ENCODE assay signal across 1 cellular context in the genomic region with DNA sequence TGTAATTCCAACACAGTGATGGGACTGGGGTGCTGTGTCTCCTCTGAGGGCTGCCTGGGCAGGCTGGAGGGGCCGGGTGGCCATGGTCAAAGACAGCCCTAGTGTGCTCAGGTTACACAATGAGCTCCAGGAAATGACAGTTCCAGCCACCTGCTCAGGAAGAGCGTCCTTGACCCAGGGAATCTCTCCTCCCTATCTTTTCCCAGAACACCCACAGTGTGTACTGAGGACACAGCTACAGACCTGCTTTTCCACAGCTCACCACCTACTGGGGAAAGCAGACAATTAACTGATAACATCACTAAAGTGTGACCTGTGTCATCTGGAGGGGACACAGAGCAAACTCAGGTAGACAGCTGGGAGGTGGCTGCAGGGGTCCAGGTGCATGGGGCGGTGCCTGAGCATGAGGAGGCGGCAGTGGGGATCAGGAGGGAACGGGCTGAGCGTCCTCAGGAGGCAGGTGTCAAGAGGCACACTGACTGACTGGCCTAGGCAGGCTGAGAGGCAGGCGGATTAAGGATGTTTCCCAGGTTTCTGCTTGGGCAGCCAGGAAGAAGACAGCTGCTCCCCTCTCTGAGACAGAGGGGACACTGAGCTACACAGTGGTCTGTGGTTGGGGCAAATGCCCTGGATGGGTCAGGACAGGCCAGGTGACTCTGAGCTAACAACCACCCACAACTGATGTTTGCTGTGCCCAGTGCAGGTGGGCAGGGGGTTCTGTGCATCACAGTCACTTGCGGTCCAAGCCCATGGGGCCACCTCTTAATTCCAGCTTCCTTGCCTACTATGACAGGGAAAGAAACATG.
TF ChIP-seq lines count a peak whose summit lies in the region.

No MANE protein-coding gene starts in this region.

TF ChIP-seq in HepG2, 621 proteins besides CTCF, POLR2A, EP300 and RAD21 (continued from another document and continues in another):
- TF ChIP-seq, protein P1, sequence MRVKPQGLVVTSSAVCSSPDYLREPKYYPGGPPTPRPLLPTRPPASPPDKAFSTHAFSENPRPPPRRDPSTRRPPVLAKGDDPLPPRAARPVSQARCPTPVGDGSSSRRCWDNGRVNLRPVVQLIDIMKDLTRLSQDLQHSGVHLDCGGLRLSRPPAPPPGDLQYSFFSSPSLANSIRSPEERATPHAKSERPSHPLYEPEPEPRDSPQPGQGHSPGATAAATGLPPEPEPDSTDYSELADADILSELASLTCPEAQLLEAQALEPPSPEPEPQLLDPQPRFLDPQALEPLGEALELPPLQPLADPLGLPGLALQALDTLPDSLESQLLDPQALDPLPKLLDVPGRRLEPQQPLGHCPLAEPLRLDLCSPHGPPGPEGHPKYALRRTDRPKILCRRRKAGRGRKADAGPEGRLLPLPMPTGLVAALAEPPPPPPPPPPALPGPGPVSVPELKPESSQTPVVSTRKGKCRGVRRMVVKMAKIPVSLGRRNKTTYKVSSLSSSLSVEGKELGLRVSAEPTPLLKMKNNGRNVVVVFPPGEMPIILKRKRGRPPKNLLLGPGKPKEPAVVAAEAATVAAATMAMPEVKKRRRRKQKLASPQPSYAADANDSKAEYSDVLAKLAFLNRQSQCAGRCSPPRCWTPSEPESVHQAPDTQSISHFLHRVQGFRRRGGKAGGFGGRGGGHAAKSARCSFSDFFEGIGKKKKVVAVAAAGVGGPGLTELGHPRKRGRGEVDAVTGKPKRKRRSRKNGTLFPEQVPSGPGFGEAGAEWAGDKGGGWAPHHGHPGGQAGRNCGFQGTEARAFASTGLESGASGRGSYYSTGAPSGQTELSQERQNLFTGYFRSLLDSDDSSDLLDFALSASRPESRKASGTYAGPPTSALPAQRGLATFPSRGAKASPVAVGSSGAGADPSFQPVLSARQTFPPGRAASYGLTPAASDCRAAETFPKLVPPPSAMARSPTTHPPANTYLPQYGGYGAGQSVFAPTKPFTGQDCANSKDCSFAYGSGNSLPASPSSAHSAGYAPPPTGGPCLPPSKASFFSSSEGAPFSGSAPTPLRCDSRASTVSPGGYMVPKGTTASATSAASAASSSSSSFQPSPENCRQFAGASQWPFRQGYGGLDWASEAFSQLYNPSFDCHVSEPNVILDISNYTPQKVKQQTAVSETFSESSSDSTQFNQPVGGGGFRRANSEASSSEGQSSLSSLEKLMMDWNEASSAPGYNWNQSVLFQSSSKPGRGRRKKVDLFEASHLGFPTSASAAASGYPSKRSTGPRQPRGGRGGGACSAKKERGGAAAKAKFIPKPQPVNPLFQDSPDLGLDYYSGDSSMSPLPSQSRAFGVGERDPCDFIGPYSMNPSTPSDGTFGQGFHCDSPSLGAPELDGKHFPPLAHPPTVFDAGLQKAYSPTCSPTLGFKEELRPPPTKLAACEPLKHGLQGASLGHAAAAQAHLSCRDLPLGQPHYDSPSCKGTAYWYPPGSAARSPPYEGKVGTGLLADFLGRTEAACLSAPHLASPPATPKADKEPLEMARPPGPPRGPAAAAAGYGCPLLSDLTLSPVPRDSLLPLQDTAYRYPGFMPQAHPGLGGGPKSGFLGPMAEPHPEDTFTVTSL (CRISPR knock-in tag; IDR thresholded peaks at IDR 0.05; ENCODE audit: borderline replicate concordance) = peak; percentile 91; the same call in 1 of the 2 replicates
- TF ChIP-seq ZNF3 (CRISPR knock-in tag; IDR thresholded peaks at IDR 0.05) = no peak
- no peak for TF ChIP-seq ZNF720 (CRISPR knock-in tag; IDR thresholded peaks at IDR 0.05)
- peak; percentile 99 for TF ChIP-seq TBX2 (CRISPR knock-in tag; IDR thresholded peaks at IDR 0.05; ENCODE audit: borderline replicate concordance)
- TF ChIP-seq, protein P2, sequence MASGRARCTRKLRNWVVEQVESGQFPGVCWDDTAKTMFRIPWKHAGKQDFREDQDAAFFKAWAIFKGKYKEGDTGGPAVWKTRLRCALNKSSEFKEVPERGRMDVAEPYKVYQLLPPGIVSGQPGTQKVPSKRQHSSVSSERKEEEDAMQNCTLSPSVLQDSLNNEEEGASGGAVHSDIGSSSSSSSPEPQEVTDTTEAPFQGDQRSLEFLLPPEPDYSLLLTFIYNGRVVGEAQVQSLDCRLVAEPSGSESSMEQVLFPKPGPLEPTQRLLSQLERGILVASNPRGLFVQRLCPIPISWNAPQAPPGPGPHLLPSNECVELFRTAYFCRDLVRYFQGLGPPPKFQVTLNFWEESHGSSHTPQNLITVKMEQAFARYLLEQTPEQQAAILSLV (CRISPR knock-in tag; IDR thresholded peaks at IDR 0.05; ENCODE audit: borderline replicate concordance) = peak; percentile 30; the same call in 1 of the 2 replicates
- TF ChIP-seq ZNF225 (CRISPR knock-in tag; IDR thresholded peaks at IDR 0.05) = no peak
- TF ChIP-seq KLF6 (CRISPR knock-in tag; IDR thresholded peaks at IDR 0.05) = peak; percentile 71; the same call in 1 of the 2 replicates
- TF ChIP-seq, protein P3, sequence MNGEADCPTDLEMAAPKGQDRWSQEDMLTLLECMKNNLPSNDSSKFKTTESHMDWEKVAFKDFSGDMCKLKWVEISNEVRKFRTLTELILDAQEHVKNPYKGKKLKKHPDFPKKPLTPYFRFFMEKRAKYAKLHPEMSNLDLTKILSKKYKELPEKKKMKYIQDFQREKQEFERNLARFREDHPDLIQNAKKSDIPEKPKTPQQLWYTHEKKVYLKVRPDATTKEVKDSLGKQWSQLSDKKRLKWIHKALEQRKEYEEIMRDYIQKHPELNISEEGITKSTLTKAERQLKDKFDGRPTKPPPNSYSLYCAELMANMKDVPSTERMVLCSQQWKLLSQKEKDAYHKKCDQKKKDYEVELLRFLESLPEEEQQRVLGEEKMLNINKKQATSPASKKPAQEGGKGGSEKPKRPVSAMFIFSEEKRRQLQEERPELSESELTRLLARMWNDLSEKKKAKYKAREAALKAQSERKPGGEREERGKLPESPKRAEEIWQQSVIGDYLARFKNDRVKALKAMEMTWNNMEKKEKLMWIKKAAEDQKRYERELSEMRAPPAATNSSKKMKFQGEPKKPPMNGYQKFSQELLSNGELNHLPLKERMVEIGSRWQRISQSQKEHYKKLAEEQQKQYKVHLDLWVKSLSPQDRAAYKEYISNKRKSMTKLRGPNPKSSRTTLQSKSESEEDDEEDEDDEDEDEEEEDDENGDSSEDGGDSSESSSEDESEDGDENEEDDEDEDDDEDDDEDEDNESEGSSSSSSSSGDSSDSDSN (CRISPR knock-in tag; IDR thresholded peaks at IDR 0.05) = peak; percentile 56; the same call in 1 of the 2 replicates
- TF ChIP-seq XBP1 (CRISPR knock-in tag; IDR thresholded peaks at IDR 0.05) = no peak
- no peak for TF ChIP-seq RFX3 (CRISPR knock-in tag; IDR thresholded peaks at IDR 0.05)
- peak; percentile 61 for TF ChIP-seq STAG1 (CRISPR knock-in tag; IDR thresholded peaks at IDR 0.05)
- peak; percentile 88; the same call in 1 of the 2 replicates for TF ChIP-seq FOXK1 (CRISPR knock-in tag; IDR thresholded peaks at IDR 0.05; ENCODE audit: borderline replicate concordance, low read depth)
- peak; percentile 83 for TF ChIP-seq MXD4 (CRISPR knock-in tag; IDR thresholded peaks at IDR 0.05)
- TF ChIP-seq, protein P4, sequence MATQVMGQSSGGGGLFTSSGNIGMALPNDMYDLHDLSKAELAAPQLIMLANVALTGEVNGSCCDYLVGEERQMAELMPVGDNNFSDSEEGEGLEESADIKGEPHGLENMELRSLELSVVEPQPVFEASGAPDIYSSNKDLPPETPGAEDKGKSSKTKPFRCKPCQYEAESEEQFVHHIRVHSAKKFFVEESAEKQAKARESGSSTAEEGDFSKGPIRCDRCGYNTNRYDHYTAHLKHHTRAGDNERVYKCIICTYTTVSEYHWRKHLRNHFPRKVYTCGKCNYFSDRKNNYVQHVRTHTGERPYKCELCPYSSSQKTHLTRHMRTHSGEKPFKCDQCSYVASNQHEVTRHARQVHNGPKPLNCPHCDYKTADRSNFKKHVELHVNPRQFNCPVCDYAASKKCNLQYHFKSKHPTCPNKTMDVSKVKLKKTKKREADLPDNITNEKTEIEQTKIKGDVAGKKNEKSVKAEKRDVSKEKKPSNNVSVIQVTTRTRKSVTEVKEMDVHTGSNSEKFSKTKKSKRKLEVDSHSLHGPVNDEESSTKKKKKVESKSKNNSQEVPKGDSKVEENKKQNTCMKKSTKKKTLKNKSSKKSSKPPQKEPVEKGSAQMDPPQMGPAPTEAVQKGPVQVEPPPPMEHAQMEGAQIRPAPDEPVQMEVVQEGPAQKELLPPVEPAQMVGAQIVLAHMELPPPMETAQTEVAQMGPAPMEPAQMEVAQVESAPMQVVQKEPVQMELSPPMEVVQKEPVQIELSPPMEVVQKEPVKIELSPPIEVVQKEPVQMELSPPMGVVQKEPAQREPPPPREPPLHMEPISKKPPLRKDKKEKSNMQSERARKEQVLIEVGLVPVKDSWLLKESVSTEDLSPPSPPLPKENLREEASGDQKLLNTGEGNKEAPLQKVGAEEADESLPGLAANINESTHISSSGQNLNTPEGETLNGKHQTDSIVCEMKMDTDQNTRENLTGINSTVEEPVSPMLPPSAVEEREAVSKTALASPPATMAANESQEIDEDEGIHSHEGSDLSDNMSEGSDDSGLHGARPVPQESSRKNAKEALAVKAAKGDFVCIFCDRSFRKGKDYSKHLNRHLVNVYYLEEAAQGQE (IDR thresholded peaks at IDR 0.05; ENCODE audit: borderline replicate concordance in 1 of 2, low read depth in 1 of 2, low read length in 2 of 2) = peak in 1 of 2 experiments; percentile 23; a peak in 1 of 4 replicates
- peak; percentile 69; the same call in 1 of the 2 replicates for TF ChIP-seq ATM (IDR thresholded peaks at IDR 0.05; ENCODE audit: borderline replicate concordance)
- peak; percentile 92 for TF ChIP-seq HNF4A (CRISPR knock-in tag; IDR thresholded peaks at IDR 0.05)
- TF ChIP-seq, protein P5, sequence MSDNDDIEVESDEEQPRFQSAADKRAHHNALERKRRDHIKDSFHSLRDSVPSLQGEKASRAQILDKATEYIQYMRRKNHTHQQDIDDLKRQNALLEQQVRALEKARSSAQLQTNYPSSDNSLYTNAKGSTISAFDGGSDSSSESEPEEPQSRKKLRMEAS (IDR thresholded peaks at IDR 0.05) = peak; percentile 83
- peak; percentile 47; the same call in 1 of the 2 replicates for TF ChIP-seq AHR (CRISPR knock-in tag; IDR thresholded peaks at IDR 0.05)
- peak; percentile 46; the same call in 1 of the 2 replicates for TF ChIP-seq ZNF451 (CRISPR knock-in tag; IDR thresholded peaks at IDR 0.05)
- peak; percentile 91 for TF ChIP-seq ZMYM4 (CRISPR knock-in tag; IDR thresholded peaks at IDR 0.05)
- TF ChIP-seq KAT7 (CRISPR knock-in tag; IDR thresholded peaks at IDR 0.05; ENCODE audit: borderline replicate concordance) = peak; percentile 69; the same call in 1 of the 2 replicates
- no peak for TF ChIP-seq ARNT (IDR thresholded peaks at IDR 0.05)
- TF ChIP-seq, protein P6, sequence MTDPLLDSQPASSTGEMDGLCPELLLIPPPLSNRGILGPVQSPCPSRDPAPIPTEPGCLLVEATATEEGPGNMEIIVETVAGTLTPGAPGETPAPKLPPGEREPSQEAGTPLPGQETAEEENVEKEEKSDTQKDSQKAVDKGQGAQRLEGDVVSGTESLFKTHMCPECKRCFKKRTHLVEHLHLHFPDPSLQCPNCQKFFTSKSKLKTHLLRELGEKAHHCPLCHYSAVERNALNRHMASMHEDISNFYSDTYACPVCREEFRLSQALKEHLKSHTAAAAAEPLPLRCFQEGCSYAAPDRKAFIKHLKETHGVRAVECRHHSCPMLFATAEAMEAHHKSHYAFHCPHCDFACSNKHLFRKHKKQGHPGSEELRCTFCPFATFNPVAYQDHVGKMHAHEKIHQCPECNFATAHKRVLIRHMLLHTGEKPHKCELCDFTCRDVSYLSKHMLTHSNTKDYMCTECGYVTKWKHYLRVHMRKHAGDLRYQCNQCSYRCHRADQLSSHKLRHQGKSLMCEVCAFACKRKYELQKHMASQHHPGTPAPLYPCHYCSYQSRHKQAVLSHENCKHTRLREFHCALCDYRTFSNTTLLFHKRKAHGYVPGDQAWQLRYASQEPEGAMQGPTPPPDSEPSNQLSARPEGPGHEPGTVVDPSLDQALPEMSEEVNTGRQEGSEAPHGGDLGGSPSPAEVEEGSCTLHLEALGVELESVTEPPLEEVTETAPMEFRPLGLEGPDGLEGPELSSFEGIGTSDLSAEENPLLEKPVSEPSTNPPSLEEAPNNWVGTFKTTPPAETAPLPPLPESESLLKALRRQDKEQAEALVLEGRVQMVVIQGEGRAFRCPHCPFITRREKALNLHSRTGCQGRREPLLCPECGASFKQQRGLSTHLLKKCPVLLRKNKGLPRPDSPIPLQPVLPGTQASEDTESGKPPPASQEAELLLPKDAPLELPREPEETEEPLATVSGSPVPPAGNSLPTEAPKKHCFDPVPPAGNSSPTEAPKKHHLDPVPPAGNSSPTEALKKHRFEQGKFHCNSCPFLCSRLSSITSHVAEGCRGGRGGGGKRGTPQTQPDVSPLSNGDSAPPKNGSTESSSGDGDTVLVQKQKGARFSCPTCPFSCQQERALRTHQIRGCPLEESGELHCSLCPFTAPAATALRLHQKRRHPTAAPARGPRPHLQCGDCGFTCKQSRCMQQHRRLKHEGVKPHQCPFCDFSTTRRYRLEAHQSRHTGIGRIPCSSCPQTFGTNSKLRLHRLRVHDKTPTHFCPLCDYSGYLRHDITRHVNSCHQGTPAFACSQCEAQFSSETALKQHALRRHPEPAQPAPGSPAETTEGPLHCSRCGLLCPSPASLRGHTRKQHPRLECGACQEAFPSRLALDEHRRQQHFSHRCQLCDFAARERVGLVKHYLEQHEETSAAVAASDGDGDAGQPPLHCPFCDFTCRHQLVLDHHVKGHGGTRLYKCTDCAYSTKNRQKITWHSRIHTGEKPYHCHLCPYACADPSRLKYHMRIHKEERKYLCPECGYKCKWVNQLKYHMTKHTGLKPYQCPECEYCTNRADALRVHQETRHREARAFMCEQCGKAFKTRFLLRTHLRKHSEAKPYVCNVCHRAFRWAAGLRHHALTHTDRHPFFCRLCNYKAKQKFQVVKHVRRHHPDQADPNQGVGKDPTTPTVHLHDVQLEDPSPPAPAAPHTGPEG (CRISPR knock-in tag; IDR thresholded peaks at IDR 0.05) = no peak
- TF ChIP-seq ZNF556 (CRISPR knock-in tag; IDR thresholded peaks at IDR 0.05; ENCODE audit: borderline replicate concordance) = peak; percentile 60; the same call in 1 of the 2 replicates
- TF ChIP-seq ZBTB38 (CRISPR knock-in tag; IDR thresholded peaks at IDR 0.05) = peak; percentile 83
- peak; percentile 99 for TF ChIP-seq SAP130 (CRISPR knock-in tag; IDR thresholded peaks at IDR 0.05; ENCODE audit: low read depth)
- peak; percentile 95 for TF ChIP-seq ETV5 (CRISPR knock-in tag; IDR thresholded peaks at IDR 0.05; ENCODE audit: borderline replicate concordance)
- no peak for TF ChIP-seq ZNF7 (CRISPR knock-in tag; IDR thresholded peaks at IDR 0.05)
- TF ChIP-seq RAD51 (IDR thresholded peaks at IDR 0.05; ENCODE audit: borderline replicate concordance) = no peak
- no peak for TF ChIP-seq GABPA (IDR thresholded peaks at IDR 0.05; ENCODE audit: low read depth, low read length)
- peak; percentile 71 for TF ChIP-seq GABPA (CRISPR knock-in tag; IDR thresholded peaks at IDR 0.05; ENCODE audit: low read depth)
- TF ChIP-seq ZNF34 (CRISPR knock-in tag; IDR thresholded peaks at IDR 0.05; ENCODE audit: borderline replicate concordance) = no peak
- TF ChIP-seq NBN (conservative IDR thresholded peaks at IDR 0.05) = no peak
- TF ChIP-seq, protein P7, sequence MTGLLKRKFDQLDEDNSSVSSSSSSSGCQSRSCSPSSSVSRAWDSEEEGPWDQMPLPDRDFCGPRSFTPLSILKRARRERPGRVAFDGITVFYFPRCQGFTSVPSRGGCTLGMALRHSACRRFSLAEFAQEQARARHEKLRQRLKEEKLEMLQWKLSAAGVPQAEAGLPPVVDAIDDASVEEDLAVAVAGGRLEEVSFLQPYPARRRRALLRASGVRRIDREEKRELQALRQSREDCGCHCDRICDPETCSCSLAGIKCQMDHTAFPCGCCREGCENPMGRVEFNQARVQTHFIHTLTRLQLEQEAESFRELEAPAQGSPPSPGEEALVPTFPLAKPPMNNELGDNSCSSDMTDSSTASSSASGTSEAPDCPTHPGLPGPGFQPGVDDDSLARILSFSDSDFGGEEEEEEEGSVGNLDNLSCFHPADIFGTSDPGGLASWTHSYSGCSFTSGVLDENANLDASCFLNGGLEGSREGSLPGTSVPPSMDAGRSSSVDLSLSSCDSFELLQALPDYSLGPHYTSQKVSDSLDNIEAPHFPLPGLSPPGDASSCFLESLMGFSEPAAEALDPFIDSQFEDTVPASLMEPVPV (CRISPR knock-in tag; IDR thresholded peaks at IDR 0.05) = no peak
- TF ChIP-seq MEF2D (CRISPR knock-in tag; IDR thresholded peaks at IDR 0.05) = peak; percentile 97
- 0 out of 2 replicates have a peak, but pooled peaks have one; percentile 27 for TF ChIP-seq ZNF567 (CRISPR knock-in tag; IDR thresholded peaks at IDR 0.05; ENCODE audit: borderline replicate concordance)
